In the genomic region with DNA sequence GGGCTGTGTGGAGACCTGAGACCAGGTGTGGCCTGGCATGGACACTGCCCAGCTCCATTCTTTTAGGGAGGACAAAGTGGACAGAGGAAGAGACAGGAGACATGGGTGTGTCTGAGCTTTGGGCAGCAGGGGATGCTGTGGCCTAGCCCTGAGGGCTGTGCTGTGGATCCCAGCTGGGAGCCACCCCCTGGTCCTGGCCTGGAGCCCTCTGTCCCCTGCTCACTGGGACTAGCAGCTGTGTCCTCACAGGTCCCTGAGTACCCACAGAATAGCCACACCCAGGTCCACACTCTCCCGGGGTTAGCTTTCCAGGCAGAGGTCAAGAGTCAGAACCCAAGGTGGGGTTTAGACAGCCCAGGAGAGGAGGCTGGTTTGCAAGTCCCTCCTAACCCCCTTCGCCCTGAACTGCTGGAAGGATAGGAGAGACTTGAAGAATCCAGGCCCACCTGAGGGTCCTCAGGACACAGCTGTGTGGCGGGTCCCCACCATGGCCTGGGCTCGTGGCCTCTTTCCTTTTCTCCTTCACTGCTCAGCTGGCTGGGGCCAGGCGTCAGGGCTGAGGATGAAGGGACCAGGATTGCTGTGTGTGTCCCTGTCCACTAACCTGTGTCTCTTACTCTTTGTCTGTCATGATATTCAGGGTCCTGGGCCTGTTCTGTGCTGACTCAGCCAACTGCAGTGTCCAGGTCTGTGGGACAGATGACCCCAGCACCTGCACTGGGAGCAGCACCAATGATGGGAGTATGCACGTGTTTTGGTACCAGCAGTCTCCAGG, we compare ENCODE assay signal across 1 cellular context.
TF ChIP-seq lines count a peak whose summit lies in the region.

No MANE protein-coding gene starts in this region.

TF ChIP-seq in K562, 482 proteins besides CTCF, POLR2A, EP300 and RAD21 (continued from another document and continues in another):
- TF ChIP-seq ZBTB40 (IDR thresholded peaks at IDR 0.05) (no peak), ZBTB40 (CRISPR knock-in tag; IDR thresholded peaks at IDR 0.05) (no peak), ZC3H11A (IDR thresholded peaks at IDR 0.05; ENCODE audit: low read depth, low read length) (no peak), ZNF449 (CRISPR knock-in tag; IDR thresholded peaks at IDR 0.05) (no peak), MTA3 (IDR thresholded peaks at IDR 0.05; ENCODE audit: borderline replicate concordance) (no peak), MAFK (IDR thresholded peaks at IDR 0.05; ENCODE audit: low read length) (peak; percentile 19; the same call in 1 of the 2 replicates), ZNF263 (CRISPR knock-in tag; IDR thresholded peaks at IDR 0.05; ENCODE audit: borderline replicate concordance) (peak; percentile 24; the same call in 1 of the 2 replicates), RNF2 (IDR thresholded peaks at IDR 0.05) (no peak), ARID2 (IDR thresholded peaks at IDR 0.05) (no peak), BACH1 (tag; IDR thresholded peaks at IDR 0.05) (no peak), HMG20A (CRISPR knock-in tag; conservative IDR thresholded peaks at IDR 0.05) (no peak), BCOR (IDR thresholded peaks at IDR 0.05) (no peak), E2F4 (CRISPR knock-in tag; IDR thresholded peaks at IDR 0.05; ENCODE audit: low read depth) (no peak), DACH1 (IDR thresholded peaks at IDR 0.05; ENCODE audit: partially characterized antibody) (no peak), ATF1 (CRISPR knock-in tag; IDR thresholded peaks at IDR 0.05) (no peak), ATF1 (tag; IDR thresholded peaks at IDR 0.05) (no peak), IRF2 (CRISPR knock-in tag; IDR thresholded peaks at IDR 0.05) (no peak; the same call in 1 of the 2 replicates), SAP30 (IDR thresholded peaks at IDR 0.05; ENCODE audit: borderline replicate concordance, insufficient read depth, low read depth, low read length, poor library complexity, severe bottlenecking) (no peak), U2AF1 (optimal IDR thresholded peaks at IDR 0.05; ENCODE audit: low read depth, low read length) (no peak), DMBX1 (CRISPR knock-in tag; IDR thresholded peaks at IDR 0.05; ENCODE audit: borderline replicate concordance) (no peak), DPF2 (IDR thresholded peaks at IDR 0.05) (no peak), ZNF551 (CRISPR knock-in tag; IDR thresholded peaks at IDR 0.05) (no peak), POLR3G (IDR thresholded peaks at IDR 0.05; ENCODE audit: extremely low read depth, insufficient read length, insufficient replicate concordance) (no peak), TOE1 (IDR thresholded peaks at IDR 0.05; ENCODE audit: borderline replicate concordance) (no peak), TOE1 (CRISPR knock-in tag; IDR thresholded peaks at IDR 0.05; ENCODE audit: borderline replicate concordance, low read depth) (no peak), CHAMP1 (IDR thresholded peaks at IDR 0.05) (no peak), ZNF197 (CRISPR knock-in tag; IDR thresholded peaks at IDR 0.05; ENCODE audit: low read depth) (no peak), FOXA1 (IDR thresholded peaks at IDR 0.05; ENCODE audit: borderline replicate concordance) (no peak), ZC3H4 (CRISPR knock-in tag; IDR thresholded peaks at IDR 0.05; ENCODE audit: borderline replicate concordance) (0 out of 2 replicates have a peak, but pooled peaks have one; percentile 51), POLR2H (tag; IDR thresholded peaks at IDR 0.05; ENCODE audit: low read depth) (no peak), SFPQ (IDR thresholded peaks at IDR 0.05; ENCODE audit: low read depth, low read length) (no peak), FOXO4 (CRISPR knock-in tag; IDR thresholded peaks at IDR 0.05) (0 out of 2 replicates have a peak, but pooled peaks have one; percentile 79)
- TF ChIP-seq, protein P1, sequence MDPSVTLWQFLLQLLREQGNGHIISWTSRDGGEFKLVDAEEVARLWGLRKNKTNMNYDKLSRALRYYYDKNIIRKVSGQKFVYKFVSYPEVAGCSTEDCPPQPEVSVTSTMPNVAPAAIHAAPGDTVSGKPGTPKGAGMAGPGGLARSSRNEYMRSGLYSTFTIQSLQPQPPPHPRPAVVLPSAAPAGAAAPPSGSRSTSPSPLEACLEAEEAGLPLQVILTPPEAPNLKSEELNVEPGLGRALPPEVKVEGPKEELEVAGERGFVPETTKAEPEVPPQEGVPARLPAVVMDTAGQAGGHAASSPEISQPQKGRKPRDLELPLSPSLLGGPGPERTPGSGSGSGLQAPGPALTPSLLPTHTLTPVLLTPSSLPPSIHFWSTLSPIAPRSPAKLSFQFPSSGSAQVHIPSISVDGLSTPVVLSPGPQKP (CRISPR knock-in tag; IDR thresholded peaks at IDR 0.05): 0 out of 2 replicates have a peak, but pooled peaks have one; percentile 45
- TF ChIP-seq, protein P2, sequence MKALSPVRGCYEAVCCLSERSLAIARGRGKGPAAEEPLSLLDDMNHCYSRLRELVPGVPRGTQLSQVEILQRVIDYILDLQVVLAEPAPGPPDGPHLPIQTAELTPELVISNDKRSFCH (CRISPR knock-in tag; IDR thresholded peaks at IDR 0.05): no peak
- TF ChIP-seq, protein P2 (tag; IDR thresholded peaks at IDR 0.05): peak; percentile 26; the same call in 1 of the 2 replicates
- TF ChIP-seq, protein P3, sequence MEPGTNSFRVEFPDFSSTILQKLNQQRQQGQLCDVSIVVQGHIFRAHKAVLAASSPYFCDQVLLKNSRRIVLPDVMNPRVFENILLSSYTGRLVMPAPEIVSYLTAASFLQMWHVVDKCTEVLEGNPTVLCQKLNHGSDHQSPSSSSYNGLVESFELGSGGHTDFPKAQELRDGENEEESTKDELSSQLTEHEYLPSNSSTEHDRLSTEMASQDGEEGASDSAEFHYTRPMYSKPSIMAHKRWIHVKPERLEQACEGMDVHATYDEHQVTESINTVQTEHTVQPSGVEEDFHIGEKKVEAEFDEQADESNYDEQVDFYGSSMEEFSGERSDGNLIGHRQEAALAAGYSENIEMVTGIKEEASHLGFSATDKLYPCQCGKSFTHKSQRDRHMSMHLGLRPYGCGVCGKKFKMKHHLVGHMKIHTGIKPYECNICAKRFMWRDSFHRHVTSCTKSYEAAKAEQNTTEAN (CRISPR knock-in tag; IDR thresholded peaks at IDR 0.05): no peak
